In the genomic region with DNA sequence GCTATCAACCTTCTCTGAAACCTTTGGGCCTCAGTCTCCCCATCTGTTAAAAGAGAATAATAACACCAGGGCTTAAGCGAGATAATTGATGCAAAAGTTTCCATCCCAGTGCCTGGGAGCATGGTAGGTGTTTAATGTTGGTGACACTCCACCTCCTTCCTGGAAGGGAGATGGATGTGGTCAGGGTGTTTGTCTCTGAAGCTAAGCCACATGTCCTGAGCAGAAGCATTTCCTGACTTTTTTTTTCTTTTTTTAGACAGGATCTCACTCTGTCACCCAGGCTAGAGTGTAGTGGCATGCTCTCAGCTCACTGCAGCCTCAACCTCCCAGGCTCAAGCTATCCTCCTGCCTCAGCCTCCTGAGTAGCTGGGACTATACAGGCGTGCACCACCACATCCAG, we compare ENCODE assay signal across 21 cellular contexts.
DNase-seq lines count a peak whose midpoint lies in the region; ATAC-seq, FAIRE-seq and TF ChIP-seq lines count a peak whose summit lies in the region.
"Had no signal": no experiment of that assay in that cellular context is flagged by ENCODE, and none has a peak within 500 bp of the region (broad histone marks: within the 10 kb centered on the region; RNA-seq: fewer than 3 reads in every experiment).

No MANE protein-coding gene starts in this region.

- TF ChIP-seq CTCF in bronchial epithelial cell (IDR thresholded peaks at IDR 0.05; ENCODE audit: insufficient read depth, low read length, severe bottlenecking) (no peak), thyroid gland (IDR thresholded peaks at IDR 0.05) (no peak)

- H3K4me3 ChIP-seq in BLaER1 treated with 17β-estradiol and CSF1 and Interleukin-3, amounts not matched to agents 10 nM and 100 nM, result no peak overlapping the region
- no peak overlapping the region for H3K4me3 ChIP-seq in bronchial epithelial cell (ENCODE audit: low read depth, low read length)
- no peak overlapping the region for H3K4me3 ChIP-seq in thyroid gland (replicated peaks in 1 of 3)
- H3K4me3 ChIP-seq: GM12878 had no signal

- ATAC-seq in activated CD4-positive, alpha-beta T cell treated with anti-CD3 and anti-CD28 coated beads for 36 hours, result no peak
- ATAC-seq: GM12878, HepG2 had no signal

- peaks cover 0 to 8% (median 0%) of the 10 kb centered on the region in 11 experiments; a peak in 3 of 22 replicates for H4K20me1 ChIP-seq in BLaER1 treated with 17β-estradiol and CSF1 and Interleukin-3, amounts not matched to agents 10 nM and 100 nM

- TF ChIP-seq POLR2A in H54 (IDR thresholded peaks at IDR 0.05; ENCODE audit: low read depth, low read length) (no peak), thyroid gland (IDR thresholded peaks at IDR 0.05) (no peak)

- peaks cover 13% of the 10 kb centered on the region for H3K4me1 Mint-ChIP-seq in activated CD4-positive, alpha-beta T cell treated with anti-CD3 and anti-CD28 coated beads, Interleukin-2, amount 10 ng/mL, durations not matched to agents 7 days and 5 days
- H3K4me1 Mint-ChIP-seq in activated CD4-positive, alpha-beta T cell treated with anti-CD3 and anti-CD28 coated beads for 36 hours, result no peaks in the 10 kb centered on the region
- H3K4me1 Mint-ChIP-seq in activated naive CD4-positive, alpha-beta T cell treated with anti-CD3 and anti-CD28 coated beads, Interleukin-2, amount 10 ng/mL, durations not matched to agents 7 days and 5 days, result peaks cover 24% of the 10 kb centered on the region
- H3K4me1 Mint-ChIP-seq: CD4-positive, CD25-positive, alpha-beta regulatory T cell; CD8-positive, alpha-beta memory T cell; H9 had no signal

- peak; percentile 6 for DNase-seq in activated CD4-positive, alpha-beta T cell treated with anti-CD3 and anti-CD28 coated beads, Interleukin-2, amount 10 ng/mL, durations not matched to agents 7 days and 5 days
- no peak for DNase-seq in activated CD4-positive, alpha-beta T cell treated with anti-CD3 and anti-CD28 coated beads for 36 hours
- peak; percentile 20 for DNase-seq in activated naive CD4-positive, alpha-beta T cell treated with anti-CD3 and anti-CD28 coated beads, Interleukin-2, amount 10 ng/mL, durations not matched to agents 7 days and 5 days
- no peak for DNase-seq in activated naive CD4-positive, alpha-beta T cell treated with anti-CD3 and anti-CD28 coated beads, Interleukin-2, amount 50 U/mL, for 16 hours
- DNase-seq in bronchial epithelial cell (ENCODE audit: low read depth) (no peak), H54 (ENCODE audit: insufficient read length, low spot score) (no peak), thyroid gland (no peak)
- DNase-seq: 8988T; C1 segment of cervical spinal cord; CD8-positive, alpha-beta memory T cell; COR-L47; DMS 273 treated with DMSO at 0.1 percent for 48 hours; DMS53; DND-41; EL; GOT3; H9 had no signal

- peaks cover 14 to 23% (median 17%) of the 10 kb centered on the region in 11 experiments for H3K9me3 ChIP-seq in BLaER1 treated with 17β-estradiol and CSF1 and Interleukin-3, amounts not matched to agents 10 nM and 100 nM (replicated peaks in 1 of 11)
- H3K9me3 ChIP-seq in thyroid gland, result no peaks in the 10 kb centered on the region

- FAIRE-seq in bronchial epithelial cell (lab: Jason Lieb, UNC) (peak; percentile 40), H54 (lab: Jason Lieb, UNC) (no peak)
- FAIRE-seq: GM12878, HepG2 had no signal

- H3K4me3 Mint-ChIP-seq in activated CD4-positive, alpha-beta T cell treated with anti-CD3 and anti-CD28 coated beads, Interleukin-2, amount 10 ng/mL, durations not matched to agents 7 days and 5 days, result no peak overlapping the region
- H3K4me3 Mint-ChIP-seq in activated CD4-positive, alpha-beta T cell treated with anti-CD3 and anti-CD28 coated beads for 36 hours, result no peak overlapping the region
- H3K4me3 Mint-ChIP-seq in activated naive CD4-positive, alpha-beta T cell treated with anti-CD3 and anti-CD28 coated beads, Interleukin-2, amount 10 ng/mL, durations not matched to agents 7 days and 5 days, result no peak overlapping the region
- H3K4me3 Mint-ChIP-seq: CD4-positive, CD25-positive, alpha-beta regulatory T cell; CD8-positive, alpha-beta memory T cell; H9 had no signal

- peak overlapping the region in 9 of 11 experiments; percentile 46 to 81 (median 73); a peak in 18 of 22 replicates for H3K4me2 ChIP-seq in BLaER1 treated with 17β-estradiol and CSF1 and Interleukin-3, amounts not matched to agents 10 nM and 100 nM

- H3K36me3 ChIP-seq in BLaER1 treated with 17β-estradiol and CSF1 and Interleukin-3, amounts not matched to agents 10 nM and 100 nM, result no peaks in the 10 kb centered on the region
- H3K36me3 ChIP-seq in bronchial epithelial cell (ENCODE audit: control insufficient read depth, insufficient read depth, low read length), result no peaks in the 10 kb centered on the region
- H3K36me3 ChIP-seq in thyroid gland, result no peaks in the 10 kb centered on the region

- POLR2A ChIA-PET in activated CD4-positive, alpha-beta T cell treated with anti-CD3 and anti-CD28 coated beads, Interleukin-2, amount 10 ng/mL, durations not matched to agents 7 days and 5 days (lab: Charles Lee), result no interaction called here
- POLR2A ChIA-PET in activated CD4-positive, alpha-beta T cell treated with anti-CD3 and anti-CD28 coated beads for 36 hours (lab: Charles Lee), result no interaction called here

- no peak overlapping the region for H3K9ac ChIP-seq in BLaER1 treated with 17β-estradiol and CSF1 and Interleukin-3, amounts not matched to agents 10 nM and 100 nM

- CTCF ChIA-PET in activated CD4-positive, alpha-beta T cell treated with anti-CD3 and anti-CD28 coated beads, Interleukin-2, amount 10 ng/mL, durations not matched to agents 7 days and 5 days (lab: Charles Lee), result no interaction called here
- CTCF ChIA-PET in activated CD4-positive, alpha-beta T cell treated with anti-CD3 and anti-CD28 coated beads for 36 hours (lab: Charles Lee), result no interaction called here
- CTCF ChIA-PET in activated naive CD4-positive, alpha-beta T cell treated with anti-CD3 and anti-CD28 coated beads, Interleukin-2, amount 10 ng/mL, durations not matched to agents 7 days and 5 days (lab: Charles Lee), result no interaction called here

- no peak overlapping the region for H3K27ac ChIP-seq in BLaER1 treated with 17β-estradiol and CSF1 and Interleukin-3, amounts not matched to agents 10 nM and 100 nM
- no peak overlapping the region for H3K27ac ChIP-seq in thyroid gland

- H3K4me1 ChIP-seq in BLaER1 treated with 17β-estradiol and CSF1 and Interleukin-3, amounts not matched to agents 10 nM and 100 nM, result peaks cover 0 to 42% (median 40%) of the 10 kb centered on the region in 10 experiments; a peak in 19 of 20 replicates
- no peaks in the 10 kb centered on the region for H3K4me1 ChIP-seq in thyroid gland

- H3K27ac Mint-ChIP-seq in activated CD4-positive, alpha-beta T cell treated with anti-CD3 and anti-CD28 coated beads, Interleukin-2, amount 10 ng/mL, durations not matched to agents 7 days and 5 days, result no peak overlapping the region
- no peak overlapping the region for H3K27ac Mint-ChIP-seq in activated CD4-positive, alpha-beta T cell treated with anti-CD3 and anti-CD28 coated beads for 36 hours
- H3K27ac Mint-ChIP-seq in activated naive CD4-positive, alpha-beta T cell treated with anti-CD3 and anti-CD28 coated beads, Interleukin-2, amount 10 ng/mL, durations not matched to agents 7 days and 5 days, result peak overlapping the region; percentile 53
- H3K27ac Mint-ChIP-seq: CD4-positive, CD25-positive, alpha-beta regulatory T cell; CD8-positive, alpha-beta memory T cell; H9 had no signal

- peaks cover 4% of the 10 kb centered on the region for H3K9me3 Mint-ChIP-seq in activated CD4-positive, alpha-beta T cell treated with anti-CD3 and anti-CD28 coated beads, Interleukin-2, amount 10 ng/mL, durations not matched to agents 7 days and 5 days
- H3K9me3 Mint-ChIP-seq in activated CD4-positive, alpha-beta T cell treated with anti-CD3 and anti-CD28 coated beads for 36 hours (ENCODE audit: low read depth), result peaks cover 9% of the 10 kb centered on the region
- peaks cover 11% of the 10 kb centered on the region for H3K9me3 Mint-ChIP-seq in activated naive CD4-positive, alpha-beta T cell treated with anti-CD3 and anti-CD28 coated beads, Interleukin-2, amount 10 ng/mL, durations not matched to agents 7 days and 5 days

- intact Hi-C loops in activated CD4-positive, alpha-beta T cell treated with anti-CD3 and anti-CD28 coated beads for 36 hours (cut with DNase I, micrococcal nuclease), result no loop called here
- intact Hi-C loops in thyroid gland (cut with DNase I), result no loop called here

- no peaks in the 10 kb centered on the region for H3K27me3 Mint-ChIP-seq in activated CD4-positive, alpha-beta T cell treated with anti-CD3 and anti-CD28 coated beads, Interleukin-2, amount 10 ng/mL, durations not matched to agents 7 days and 5 days
- peaks cover 8% of the 10 kb centered on the region for H3K27me3 Mint-ChIP-seq in activated CD4-positive, alpha-beta T cell treated with anti-CD3 and anti-CD28 coated beads for 36 hours
- peaks cover 18% of the 10 kb centered on the region for H3K27me3 Mint-ChIP-seq in activated naive CD4-positive, alpha-beta T cell treated with anti-CD3 and anti-CD28 coated beads, Interleukin-2, amount 10 ng/mL, durations not matched to agents 7 days and 5 days
- H3K27me3 Mint-ChIP-seq: CD4-positive, CD25-positive, alpha-beta regulatory T cell had no signal

- no peaks in the 10 kb centered on the region for H3K36me3 Mint-ChIP-seq in activated CD4-positive, alpha-beta T cell treated with anti-CD3 and anti-CD28 coated beads, Interleukin-2, amount 10 ng/mL, durations not matched to agents 7 days and 5 days (ENCODE audit: low read depth)
- no peaks in the 10 kb centered on the region for H3K36me3 Mint-ChIP-seq in activated CD4-positive, alpha-beta T cell treated with anti-CD3 and anti-CD28 coated beads for 36 hours (ENCODE audit: low read depth)
- no peaks in the 10 kb centered on the region for H3K36me3 Mint-ChIP-seq in activated naive CD4-positive, alpha-beta T cell treated with anti-CD3 and anti-CD28 coated beads, Interleukin-2, amount 10 ng/mL, durations not matched to agents 7 days and 5 days
- H3K36me3 Mint-ChIP-seq: CD4-positive, CD25-positive, alpha-beta regulatory T cell; CD8-positive, alpha-beta memory T cell had no signal

- WGBS in thyroid gland, 2 donors, result 90 to 92% methylated on average over 2 of the region's 2 CpGs

- H3K27me3 ChIP-seq in BLaER1 treated with 17β-estradiol and CSF1 and Interleukin-3, amounts not matched to agents 10 nM and 100 nM, result no peaks in the 10 kb centered on the region
- H3K27me3 ChIP-seq in bronchial epithelial cell (ENCODE audit: control insufficient read depth, insufficient read depth, low read length), result no peaks in the 10 kb centered on the region
- no peaks in the 10 kb centered on the region for H3K27me3 ChIP-seq in thyroid gland

Comparison
In these comparisons a context has a peak if more than half of its experiments do, and no peak if none do; other contexts are left out.
1. DNase-seq: peak in activated CD4-positive, alpha-beta T cell treated with anti-CD3 and anti-CD28 coated beads, Interleukin-2, amount 10 ng/mL, durations not matched to agents 7 days and 5 days (single experiment) and activated naive CD4-positive, alpha-beta T cell treated with anti-CD3 and anti-CD28 coated beads, Interleukin-2, amount 10 ng/mL, durations not matched to agents 7 days and 5 days (single experiment); none in activated CD4-positive, alpha-beta T cell treated with anti-CD3 and anti-CD28 coated beads for 36 hours (single experiment), activated naive CD4-positive, alpha-beta T cell treated with anti-CD3 and anti-CD28 coated beads, Interleukin-2, amount 50 U/mL, for 16 hours (single experiment), bronchial epithelial cell (single experiment), H54 (single experiment) and thyroid gland (0 of 2).